ENCODE assay signal across 14 cellular contexts in the genomic region with DNA sequence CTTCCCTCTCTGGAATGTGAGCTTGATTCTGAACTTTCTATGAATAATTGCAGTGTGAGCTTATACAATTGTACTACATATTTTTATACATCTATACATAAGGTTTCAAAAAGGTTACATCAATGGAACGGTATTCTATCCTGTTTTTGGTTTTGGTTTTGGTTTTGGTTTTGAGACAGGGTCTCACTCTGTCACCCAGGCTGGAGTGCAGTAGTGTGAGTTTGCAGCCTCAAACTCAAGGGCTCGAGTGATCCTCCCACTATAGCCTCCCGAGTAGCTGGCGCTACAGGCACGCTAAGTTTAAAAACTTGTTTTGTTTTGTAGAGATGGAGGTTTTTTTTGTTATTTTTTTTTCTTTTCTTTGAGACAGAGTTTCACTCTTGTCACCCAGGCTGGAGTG. TPM values are rescaled to one million over a fixed set of nuclear protein-coding genes. Genes with fewer than 3 reads are reported as not detected.
DNase-seq lines count a peak whose midpoint lies in the region; ATAC-seq, FAIRE-seq and TF ChIP-seq lines count a peak whose summit lies in the region.
"Had no signal": no experiment of that assay in that cellular context is flagged by ENCODE, and none has a peak within 500 bp of the region (broad histone marks: within the 10 kb centered on the region; RNA-seq: fewer than 3 reads in every experiment).

No MANE protein-coding gene starts in this region.

- H3K27ac ChIP-seq in HepG2 (ENCODE audit: extremely low read length, insufficient read depth, low read length) (no peak overlapping the region), right lobe of liver (no peak overlapping the region), ascending aorta (no peak overlapping the region), Peyer's patch (peak overlapping the region in 1 of 4 donors; percentile 0)
- H3K27ac ChIP-seq: transverse colon had no signal

- H3K36me3 ChIP-seq in HepG2 (replicated peaks in 1 of 2; ENCODE audit: control insufficient read depth in 1 of 2, insufficient read depth in 2 of 2, low read length in 2 of 2) (no peaks in the 10 kb centered on the region), right lobe of liver (no peaks in the 10 kb centered on the region), ascending aorta (no peaks in the 10 kb centered on the region), Peyer's patch (no peaks in the 10 kb centered on the region)
- H3K36me3 ChIP-seq: transverse colon had no signal

- H3K27me3 ChIP-seq in HepG2 (ENCODE audit: control insufficient read depth in 1 of 2, insufficient read depth in 2 of 2, low read length in 2 of 2): peaks cover 7 to 40% of the 10 kb centered on the region in 2 experiments; a peak in 3 of 5 replicates
- H3K27me3 ChIP-seq in right lobe of liver: no peaks in the 10 kb centered on the region
- H3K27me3 ChIP-seq in ascending aorta: no peaks in the 10 kb centered on the region
- H3K27me3 ChIP-seq in Peyer's patch: no peaks in the 10 kb centered on the region

- no peak for DNase-seq in HepG2 (ENCODE audit: low spot score)
- DNase-seq in right lobe of liver: no peak
- DNase-seq in activated naive CD4-positive, alpha-beta T cell treated with anti-CD3 and anti-CD28 coated beads, Interleukin-2, amount 10 ng/mL, durations not matched to agents 7 days and 5 days: peak; percentile 59
- no peak for DNase-seq in stimulated activated naive B cell treated with anti-CD40 and anti-IgM and Interleukin-4, amounts not matched to agents 10 μg/mL and 1 μg/mL and 100 μg/mL, for 72 hours
- no peak for DNase-seq in middle frontal gyrus (ENCODE audit: extremely low spot score, low spot score)
- no peak for DNase-seq in ascending aorta (ENCODE audit: low spot score in 2 of 2)
- no peak for DNase-seq in Peyer's patch
- DNase-seq: foreskin melanocyte, KBM-7, NCI-H510A treated with DMSO at 0.1 percent for 48 hours, occipital lobe, transverse colon had no signal

- H3K4me3 Mint-ChIP-seq in activated naive CD4-positive, alpha-beta T cell treated with anti-CD3 and anti-CD28 coated beads, Interleukin-2, amount 10 ng/mL, durations not matched to agents 7 days and 5 days: peak overlapping the region; percentile 72
- H3K4me3 Mint-ChIP-seq in stimulated activated naive B cell treated with anti-CD40 and anti-IgM and Interleukin-4, amounts not matched to agents 10 μg/mL and 1 μg/mL and 100 μg/mL, for 72 hours: peak overlapping the region in 1 of 2 donors; percentile 44

- TF ChIP-seq RAD21 in HepG2 (CRISPR knock-in tag; IDR thresholded peaks at IDR 0.05): no peak

- peaks cover 14% of the 10 kb centered on the region for H3K4me1 Mint-ChIP-seq in activated naive CD4-positive, alpha-beta T cell treated with anti-CD3 and anti-CD28 coated beads, Interleukin-2, amount 10 ng/mL, durations not matched to agents 7 days and 5 days
- H3K4me1 Mint-ChIP-seq in stimulated activated naive B cell treated with anti-CD40 and anti-IgM and Interleukin-4, amounts not matched to agents 10 μg/mL and 1 μg/mL and 100 μg/mL, for 72 hours: peaks cover 9 to 19% of the 10 kb centered on the region in 2 donors

- H3K4me1 ChIP-seq in HepG2 (ENCODE audit: insufficient read depth, low read length): peaks cover 69% of the 10 kb centered on the region
- H3K4me1 ChIP-seq in right lobe of liver: no peaks in the 10 kb centered on the region
- H3K4me1 ChIP-seq in ascending aorta: no peaks in the 10 kb centered on the region
- no peaks in the 10 kb centered on the region for H3K4me1 ChIP-seq in Peyer's patch
- H3K4me1 ChIP-seq: transverse colon had no signal

- no peaks in the 10 kb centered on the region for H4K20me1 ChIP-seq in HepG2 (ENCODE audit: insufficient read depth, low read length)

- peak overlapping the region; percentile 93 for H3K27ac Mint-ChIP-seq in activated naive CD4-positive, alpha-beta T cell treated with anti-CD3 and anti-CD28 coated beads, Interleukin-2, amount 10 ng/mL, durations not matched to agents 7 days and 5 days
- peak overlapping the region; percentile 47 for H3K27ac Mint-ChIP-seq in stimulated activated naive B cell treated with anti-CD40 and anti-IgM and Interleukin-4, amounts not matched to agents 10 μg/mL and 1 μg/mL and 100 μg/mL, for 72 hours

- in situ Hi-C loops in HepG2 (cut with HindIII; ENCODE audit: extremely low pct_ligation_motif_present, low pct_unique_long_range_greater_than_20kb): no loop called here

- no peak for TF ChIP-seq EP300 in HepG2 (IDR thresholded peaks at IDR 0.05; ENCODE audit: low read depth in 2 of 2, low read length in 2 of 2)
- no peak for TF ChIP-seq EP300 in HepG2 (CRISPR knock-in tag; IDR thresholded peaks at IDR 0.05; ENCODE audit: borderline replicate concordance)

- ATAC-seq in HepG2: no peak
- no peak for ATAC-seq in right lobe of liver
- ATAC-seq in HG03354 (IDR thresholded peaks at IDR 0.05; ENCODE audit: poor library complexity, severe bottlenecking, unreplicated experiment): peak; percentile 60
- no peak for ATAC-seq in stimulated activated naive B cell treated with anti-CD40 and anti-IgM and Interleukin-4, amounts not matched to agents 10 μg/mL and 1 μg/mL and 100 μg/mL, for 72 hours (replicated peaks)

- H3K4me3 ChIP-seq in HepG2 (replicated peaks in 1 of 3; ENCODE audit: insufficient read depth in 1 of 3, low read depth in 2 of 3, low read length in 3 of 3) (peak overlapping the region in 1 of 3 experiments; percentile 60; a peak in 1 of 6 replicates), right lobe of liver (no peak overlapping the region), ascending aorta (peak overlapping the region in 1 of 2 donors; percentile 0), Peyer's patch (no peak overlapping the region)
- H3K4me3 ChIP-seq: transverse colon had no signal

- no peaks in the 10 kb centered on the region for H3K36me3 Mint-ChIP-seq in activated naive CD4-positive, alpha-beta T cell treated with anti-CD3 and anti-CD28 coated beads, Interleukin-2, amount 10 ng/mL, durations not matched to agents 7 days and 5 days
- H3K36me3 Mint-ChIP-seq in stimulated activated naive B cell treated with anti-CD40 and anti-IgM and Interleukin-4, amounts not matched to agents 10 μg/mL and 1 μg/mL and 100 μg/mL, for 72 hours: no peaks in the 10 kb centered on the region

- H3K9me3 Mint-ChIP-seq in activated naive CD4-positive, alpha-beta T cell treated with anti-CD3 and anti-CD28 coated beads, Interleukin-2, amount 10 ng/mL, durations not matched to agents 7 days and 5 days: no peaks in the 10 kb centered on the region
- no peaks in the 10 kb centered on the region for H3K9me3 Mint-ChIP-seq in stimulated activated naive B cell treated with anti-CD40 and anti-IgM and Interleukin-4, amounts not matched to agents 10 μg/mL and 1 μg/mL and 100 μg/mL, for 72 hours

- FAIRE-seq in HepG2 (lab: Jason Lieb, UNC): no peak
- FAIRE-seq: colon had no signal

- no peak overlapping the region for H2AFZ ChIP-seq in HepG2 (ENCODE audit: low read length)

- POLR2A ChIA-PET in HepG2 (lab: Yijun Ruan, JAX): interaction anchor here (1.3 kb wide), 1 partner anchor 26 kb away, joined by 3 read pairs; no protein-coding TSS in a partner anchor

- intact Hi-C loops in HepG2 (cut with micrococcal nuclease; ENCODE audit: unreplicated experiment) (no loop called here), right lobe of liver (cut with DNase I) (no loop called here), ascending aorta (cut with DNase I) (no loop called here)

- peak overlapping the region; percentile 78; the same call in 1 of the 2 replicates for H3K4me2 ChIP-seq in HepG2 (ENCODE audit: low read depth, low read length)

- TF ChIP-seq CTCF in HepG2 (CRISPR knock-in tag; IDR thresholded peaks at IDR 0.05) (no peak), right lobe of liver (IDR thresholded peaks at IDR 0.05) (no peak), ascending aorta (IDR thresholded peaks at IDR 0.05) (no peak), Peyer's patch (IDR thresholded peaks at IDR 0.05) (no peak)

- no peaks in the 10 kb centered on the region for H3K79me2 ChIP-seq in HepG2 (ENCODE audit: insufficient read depth, low read length)

- CTCF ChIA-PET in HepG2 (lab: Yijun Ruan, JAX; ENCODE audit: low intra/inter-chr PET ratio, low total read pairs): no interaction called here
- CTCF ChIA-PET in activated naive CD4-positive, alpha-beta T cell treated with anti-CD3 and anti-CD28 coated beads, Interleukin-2, amount 10 ng/mL, durations not matched to agents 7 days and 5 days (lab: Charles Lee): interaction anchor here (0.7 to 3.7 kb wide), 4 partner anchors 20 to 245 kb away, joined by 3 to 31 read pairs (median 4); a partner anchor contains a TSS

- no TSS peak for BruUV-seq in HepG2 (replicated peaks; lab: Mats Ljungman, UMichigan)

- H3K9ac ChIP-seq in HepG2 (ENCODE audit: insufficient read depth, low read depth, low read length): no peak overlapping the region

- H3K9me3 ChIP-seq in HepG2 (ENCODE audit: low read length): no peaks in the 10 kb centered on the region
- no peaks in the 10 kb centered on the region for H3K9me3 ChIP-seq in right lobe of liver
- no peaks in the 10 kb centered on the region for H3K9me3 ChIP-seq in ascending aorta
- H3K9me3 ChIP-seq in Peyer's patch: no peaks in the 10 kb centered on the region
- H3K9me3 ChIP-seq: transverse colon had no signal

- 52% methylated on average over 5 of the region's 5 CpGs for WGBS in HepG2 (ENCODE audit: low lambda C conversion rate)
- WGBS in right lobe of liver (ENCODE audit: insufficient coverage, low coverage, low lambda C conversion rate, missing lambda C conversion rate): 58% methylated on average over 5 of the region's 5 CpGs

- no peak for TF ChIP-seq POLR2A in HepG2 (IDR thresholded peaks at IDR 0.05; ENCODE audit: insufficient read depth in 1 of 2, low read depth in 2 of 2, low read length in 2 of 2)
- TF ChIP-seq POLR2A in right lobe of liver (IDR thresholded peaks at IDR 0.05): no peak
- TF ChIP-seq POLR2A in Peyer's patch (IDR thresholded peaks at IDR 0.05): no peak

- peaks cover 5% of the 10 kb centered on the region for H3K27me3 Mint-ChIP-seq in activated naive CD4-positive, alpha-beta T cell treated with anti-CD3 and anti-CD28 coated beads, Interleukin-2, amount 10 ng/mL, durations not matched to agents 7 days and 5 days
- peaks cover 14 to 26% of the 10 kb centered on the region in 2 donors for H3K27me3 Mint-ChIP-seq in stimulated activated naive B cell treated with anti-CD40 and anti-IgM and Interleukin-4, amounts not matched to agents 10 μg/mL and 1 μg/mL and 100 μg/mL, for 72 hours

RNA-seq across cellular contexts. Expression of a gene that starts 1.1 kb away (rescaled TPM):
- total RNA-seq in HepG2 (2016; rRNA removed; fragmentation: Illumina TruSeq; extraction: Trizol) (not detected in 2 replicates), right lobe of liver (not detected), ascending aorta (not detected), Peyer's patch (not detected)
- not detected in 2 replicates for total RNA-seq in HepG2 (2016; cell fraction: cytosol; rRNA removed; fragmentation: Illumina TruSeq; extraction: Trizol; ENCODE audit: low read depth)
- total RNA-seq in HepG2 (2016; cell fraction: insoluble cytoplasmic fraction; rRNA removed; fragmentation: Illumina TruSeq; extraction: Trizol): not detected in 2 replicates
- total RNA-seq in HepG2 (2016; cell fraction: membrane; rRNA removed; fragmentation: Illumina TruSeq; extraction: Trizol): not detected in 2 replicates
- not detected in 2 replicates for total RNA-seq in HepG2 (2016; cell fraction: nucleus; rRNA removed; fragmentation: Illumina TruSeq; extraction: Trizol)
- 0.55 TPM in 1 of 2 replicates, not detected in the other for polyA plus RNA-seq in HepG2 (2011; rRNA removed)
- polyA plus RNA-seq in HepG2 (2011; cell fraction: cytosol; rRNA removed): 0.13 and 0.14 TPM in 2 replicates
- polyA plus RNA-seq in HepG2 (2011; cell fraction: nucleus; rRNA removed): 0.47 TPM in 1 of 2 replicates, not detected in the other
- not detected in 2 replicates for polyA plus RNA-seq in HepG2 (2012)
- not detected in 2 replicates for polyA plus RNA-seq in HepG2 (2016; cell fraction: cytosol; fragmentation: Illumina TruSeq; extraction: Trizol; ENCODE audit: low read depth)
- polyA plus RNA-seq in HepG2 (2016; cell fraction: insoluble cytoplasmic fraction; fragmentation: Illumina TruSeq; extraction: Trizol; ENCODE audit: low read depth): not detected in 2 replicates
- not detected in 2 replicates for polyA plus RNA-seq in HepG2 (2016; cell fraction: membrane; fragmentation: Illumina TruSeq; extraction: Trizol; ENCODE audit: low read depth)
- not detected in 2 replicates for polyA plus RNA-seq in HepG2 (2016; cell fraction: nucleus; fragmentation: Illumina TruSeq; extraction: Trizol; ENCODE audit: insufficient read depth, low read depth)
- not detected in 2 replicates for polyA minus RNA-seq in HepG2 (2011; rRNA and poly(A)+ RNA removed; ENCODE audit: low replicate concordance)
- polyA minus RNA-seq in HepG2 (2011; cell fraction: cytosol; rRNA and poly(A)+ RNA removed): not detected in 2 replicates
- polyA minus RNA-seq in HepG2 (2011; cell fraction: nucleus; rRNA and poly(A)+ RNA removed): not detected in 2 replicates
- total RNA-seq: occipital lobe, transverse colon had no signal

RNA-seq across cellular contexts. Expression of a gene that starts 12.9 kb away (rescaled TPM):
- total RNA-seq in HepG2 (2016; rRNA removed; fragmentation: Illumina TruSeq; extraction: Trizol) (not detected in 2 replicates), right lobe of liver (not detected), ascending aorta (not detected), Peyer's patch (not detected)
- total RNA-seq in HepG2 (2016; cell fraction: cytosol; rRNA removed; fragmentation: Illumina TruSeq; extraction: Trizol; ENCODE audit: low read depth): not detected in 2 replicates
- not detected in 2 replicates for total RNA-seq in HepG2 (2016; cell fraction: insoluble cytoplasmic fraction; rRNA removed; fragmentation: Illumina TruSeq; extraction: Trizol)
- not detected in 2 replicates for total RNA-seq in HepG2 (2016; cell fraction: membrane; rRNA removed; fragmentation: Illumina TruSeq; extraction: Trizol)
- total RNA-seq in HepG2 (2016; cell fraction: nucleus; rRNA removed; fragmentation: Illumina TruSeq; extraction: Trizol): not detected in 2 replicates
- polyA plus RNA-seq in HepG2 (2011; rRNA removed): 0.13 and 0.39 TPM in 2 replicates
- polyA plus RNA-seq in HepG2 (2011; cell fraction: cytosol; rRNA removed): 0.13 TPM in 1 of 2 replicates, not detected in the other
- polyA plus RNA-seq in HepG2 (2011; cell fraction: nucleus; rRNA removed): 0.53 TPM in 1 of 2 replicates, not detected in the other
- 0.78 and 0.89 TPM in 2 replicates for polyA plus RNA-seq in HepG2 (2012)
- polyA plus RNA-seq in HepG2 (2016; cell fraction: cytosol; fragmentation: Illumina TruSeq; extraction: Trizol; ENCODE audit: low read depth): 0.40 TPM in 1 of 2 replicates, not detected in the other
- polyA plus RNA-seq in HepG2 (2016; cell fraction: insoluble cytoplasmic fraction; fragmentation: Illumina TruSeq; extraction: Trizol; ENCODE audit: low read depth): not detected in 2 replicates
- 0.37 TPM in 1 of 2 replicates, not detected in the other for polyA plus RNA-seq in HepG2 (2016; cell fraction: membrane; fragmentation: Illumina TruSeq; extraction: Trizol; ENCODE audit: low read depth)
- not detected in 2 replicates for polyA plus RNA-seq in HepG2 (2016; cell fraction: nucleus; fragmentation: Illumina TruSeq; extraction: Trizol; ENCODE audit: insufficient read depth, low read depth)
- not detected in 2 replicates for polyA minus RNA-seq in HepG2 (2011; rRNA and poly(A)+ RNA removed; ENCODE audit: low replicate concordance)
- not detected in 2 replicates for polyA minus RNA-seq in HepG2 (2011; cell fraction: cytosol; rRNA and poly(A)+ RNA removed)
- not detected in 2 replicates for polyA minus RNA-seq in HepG2 (2011; cell fraction: nucleus; rRNA and poly(A)+ RNA removed)
- total RNA-seq: occipital lobe, transverse colon had no signal

RNA-seq across cellular contexts. Expression of a gene that starts 31.6 kb away (rescaled TPM):
- total RNA-seq in HepG2 (2016; rRNA removed; fragmentation: Illumina TruSeq; extraction: Trizol) (35.9 and 48.1 TPM in 2 replicates), right lobe of liver (100 to 1,000 TPM in 1 of 6 experiments, 10 to 100 TPM in 5; 29.2 to 108 (median 51.2) TPM), ascending aorta (243 TPM), Peyer's patch (100 to 1,000 TPM in 3 of 4 donors, 10 to 100 TPM in 1; 77.6 to 251 (median 206) TPM)
- 13.1 and 14.5 TPM in 2 replicates for total RNA-seq in HepG2 (2016; cell fraction: cytosol; rRNA removed; fragmentation: Illumina TruSeq; extraction: Trizol; ENCODE audit: low read depth)
- 33.1 and 51.1 TPM in 2 replicates for total RNA-seq in HepG2 (2016; cell fraction: insoluble cytoplasmic fraction; rRNA removed; fragmentation: Illumina TruSeq; extraction: Trizol)
- total RNA-seq in HepG2 (2016; cell fraction: membrane; rRNA removed; fragmentation: Illumina TruSeq; extraction: Trizol): 38.7 and 43.1 TPM in 2 replicates
- total RNA-seq in HepG2 (2016; cell fraction: nucleus; rRNA removed; fragmentation: Illumina TruSeq; extraction: Trizol): 38.1 and 45.0 TPM in 2 replicates
- 51.7 and 57.8 TPM in 2 replicates for polyA plus RNA-seq in HepG2 (2011; rRNA removed)
- polyA plus RNA-seq in HepG2 (2011; cell fraction: cytosol; rRNA removed): 31.6 and 53.3 TPM in 2 replicates
- 202 and 242 TPM in 2 replicates for polyA plus RNA-seq in HepG2 (2011; cell fraction: nucleus; rRNA removed)
- 39.6 and 65.3 TPM in 2 replicates for polyA plus RNA-seq in HepG2 (2012)
- 13.2 and 13.9 TPM in 2 replicates for polyA plus RNA-seq in HepG2 (2016; cell fraction: cytosol; fragmentation: Illumina TruSeq; extraction: Trizol; ENCODE audit: low read depth)
- 47.9 and 56.1 TPM in 2 replicates for polyA plus RNA-seq in HepG2 (2016; cell fraction: insoluble cytoplasmic fraction; fragmentation: Illumina TruSeq; extraction: Trizol; ENCODE audit: low read depth)
- polyA plus RNA-seq in HepG2 (2016; cell fraction: membrane; fragmentation: Illumina TruSeq; extraction: Trizol; ENCODE audit: low read depth): 24.5 and 27.8 TPM in 2 replicates
- polyA plus RNA-seq in HepG2 (2016; cell fraction: nucleus; fragmentation: Illumina TruSeq; extraction: Trizol; ENCODE audit: insufficient read depth, low read depth): 68.9 and 74.0 TPM in 2 replicates
- 35.0 and 120 TPM in 2 replicates for polyA minus RNA-seq in HepG2 (2011; rRNA and poly(A)+ RNA removed; ENCODE audit: low replicate concordance)
- polyA minus RNA-seq in HepG2 (2011; cell fraction: cytosol; rRNA and poly(A)+ RNA removed): 32.5 and 33.4 TPM in 2 replicates
- 77.6 and 107 TPM in 2 replicates for polyA minus RNA-seq in HepG2 (2011; cell fraction: nucleus; rRNA and poly(A)+ RNA removed)
